22 cellular contexts compared by ENCODE assay signal in the genomic region with DNA sequence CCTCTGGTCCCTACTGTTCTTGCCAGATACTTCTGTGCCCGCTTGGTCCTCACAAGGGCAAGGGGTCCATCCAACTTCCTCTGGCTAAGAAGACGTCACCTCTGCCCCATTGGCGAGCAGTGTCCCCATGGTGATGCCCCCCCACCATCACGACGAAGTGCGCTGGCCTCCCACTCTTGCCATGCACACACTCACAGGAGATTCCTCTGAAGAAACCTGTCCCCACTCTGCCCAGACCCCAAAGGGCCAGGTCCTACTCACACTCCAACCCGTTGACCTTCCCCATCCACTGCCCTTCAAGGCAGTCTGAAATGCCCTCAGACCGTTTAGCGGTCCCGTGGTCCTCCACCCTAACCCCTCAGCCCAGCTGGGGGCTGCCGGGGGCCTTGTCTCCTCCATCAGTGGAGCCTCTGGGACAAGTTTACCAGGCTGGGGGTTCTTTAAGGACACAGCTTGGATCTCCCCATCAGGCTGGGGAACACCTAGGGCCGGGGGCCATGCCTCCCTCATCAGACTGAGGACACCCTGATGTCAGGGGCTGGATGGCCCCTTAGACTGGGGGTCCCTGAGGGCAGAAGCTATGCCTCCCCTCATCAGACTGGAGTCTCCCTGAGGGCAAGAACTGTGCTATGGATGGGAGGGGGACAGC. TPM values are rescaled to one million over a fixed set of nuclear protein-coding genes. Genes with fewer than 3 reads are reported as not detected.
DNase-seq lines count a peak whose midpoint lies in the region; ATAC-seq, FAIRE-seq and TF ChIP-seq lines count a peak whose summit lies in the region.
"Had no signal": no experiment of that assay in that cellular context is flagged by ENCODE, and none has a peak within 500 bp of the region (broad histone marks: within the 10 kb centered on the region; RNA-seq: fewer than 3 reads in every experiment).

No MANE protein-coding gene starts in this region.

- H3K27ac ChIP-seq in RWPE1: peak overlapping the region; percentile 14; the same call in 1 of the 2 replicates
- no peak overlapping the region for H3K27ac ChIP-seq in K562 (ENCODE audit: extremely low read depth, low read depth, low read length)
- peak overlapping the region; percentile 95 to 100 for H3K27ac ChIP-seq in thoracic aorta
- H3K27ac ChIP-seq: BLaER1, GM23248, Peyer's patch had no signal

- H3K27me3 ChIP-seq in K562 (ENCODE audit: control insufficient read depth in 2 of 2, insufficient read depth in 2 of 2, low read length in 2 of 2): no peaks in the 10 kb centered on the region
- H3K27me3 ChIP-seq in thoracic aorta (replicated peaks; ENCODE audit: insufficient read depth): no peaks in the 10 kb centered on the region

- H3K4me1 Mint-ChIP-seq in MCF 10A (ENCODE audit: insufficient read depth, unreplicated experiment): peaks cover 5% of the 10 kb centered on the region

- TF ChIP-seq CTCF in RWPE1 (conservative IDR thresholded peaks at IDR 0.05; ENCODE audit: low read depth): no peak
- no peak for TF ChIP-seq CTCF in K562 (IDR thresholded peaks at IDR 0.05 in 2 of 3, conservative IDR thresholded peaks at IDR 0.05 in 1 of 3; ENCODE audit: insufficient read depth in 2 of 3, low read depth in 1 of 3, low read length in 3 of 3)
- TF ChIP-seq CTCF in thoracic aorta (IDR thresholded peaks at IDR 0.05): no peak
- TF ChIP-seq CTCF in MCF 10A (IDR thresholded peaks at IDR 0.05; ENCODE audit: unreplicated experiment): no peak

- no peak overlapping the region for H3K27ac Mint-ChIP-seq in MCF 10A (ENCODE audit: low read depth, unreplicated experiment)
- H3K27ac Mint-ChIP-seq: CD4-positive, alpha-beta T cell had no signal

- peaks cover 5% of the 10 kb centered on the region for H3K36me3 Mint-ChIP-seq in MCF 10A (ENCODE audit: insufficient read depth, unreplicated experiment)

- WGBS in K562 (ENCODE audit: insufficient coverage, low coverage, missing lambda C conversion rate): 26% methylated on average over 11 of the region's 12 CpGs

- POLR2A ChIA-PET in RWPE1 (lab: Yijun Ruan, JAX; ENCODE audit: low non-redundant PET) (no interaction called here), K562 (lab: Yijun Ruan, JAX) (interaction anchor here (0.6 kb wide), 1 partner anchor 14 kb away, joined by 3 read pairs; no protein-coding TSS in a partner anchor), MCF 10A (lab: Yijun Ruan, JAX) (no interaction called here)

- TF ChIP-seq EP300 in K562 (IDR thresholded peaks at IDR 0.05; ENCODE audit: low read length): no peak

- H3K36me3 ChIP-seq in K562 (ENCODE audit: control insufficient read depth, insufficient read depth, low read length) (no peaks in the 10 kb centered on the region), thoracic aorta (peaks cover 7% of the 10 kb centered on the region)
- H3K36me3 ChIP-seq: BLaER1, HAP-1, Peyer's patch had no signal

- H2AFZ ChIP-seq in K562 (ENCODE audit: low read depth, low read length): no peak overlapping the region
- H2AFZ ChIP-seq: GM23248 had no signal

- no peak overlapping the region for H3K9ac ChIP-seq in K562 (ENCODE audit: insufficient read depth in 1 of 2, low read depth in 2 of 2, low read length in 2 of 2)
- H3K9ac ChIP-seq: BLaER1, GM23248 had no signal

- in situ Hi-C loops in K562 (cut with MboI): no loop called here

- ATAC-seq in K562: no peak
- ATAC-seq in thoracic aorta (ENCODE audit: insufficient number of reproducible peaks, low FRiP score, low read depth): no peak
- ATAC-seq: HepG2 had no signal

- FAIRE-seq in K562 (lab: Jason Lieb, UNC): no peak
- FAIRE-seq: GM12891, HepG2 had no signal

- H3K4me3 Mint-ChIP-seq in MCF 10A (ENCODE audit: unreplicated experiment): no peak overlapping the region
- H3K4me3 Mint-ChIP-seq: CD4-positive, alpha-beta T cell had no signal

- H3K27me3 Mint-ChIP-seq in MCF 10A (ENCODE audit: insufficient read depth, unreplicated experiment): no peaks in the 10 kb centered on the region

- no peaks in the 10 kb centered on the region for H3K79me2 ChIP-seq in K562 (ENCODE audit: control insufficient read depth, insufficient read depth, low read length)

- TF ChIP-seq RAD21 in K562 (CRISPR knock-in tag; conservative IDR thresholded peaks at IDR 0.05 in 1 of 2, IDR thresholded peaks at IDR 0.05 in 1 of 2): no peak

- peaks cover 7% of the 10 kb centered on the region for H4K20me1 ChIP-seq in K562 (replicated peaks; ENCODE audit: control insufficient read depth, insufficient read depth, low read length)

- no peak for DNase-seq in RWPE1 (ENCODE audit: low spot score)
- DNase-seq in K562 (ENCODE audit: extremely low read depth in 1 of 4, low spot score in 3 of 4): no peak
- peak; percentile 85 for DNase-seq in mesenteric fat pad (ENCODE audit: low spot score)
- no peak for DNase-seq in thoracic aorta (ENCODE audit: low spot score)
- no peak for DNase-seq in stimulated activated CD4-positive, alpha-beta T cell treated with anti-CD3 and anti-CD28 coated beads, Interleukin-15, amount 100 ng/mL, for 24 hours
- DNase-seq in MCF 10A (ENCODE audit: unreplicated experiment): no peak
- no peak for DNase-seq in COR-L47 (lab: John Stamatoyannopoulos, UW)
- DNase-seq: CD4-positive, alpha-beta T cell; DMS79 treated with DMSO at 0.1 percent for 48 hours; KG1; NCI-H1105; NCI-H146; NCI-H2029; NCI-H226; Right ventricle myocardium superior had no signal

- no peak overlapping the region for H3K4me2 ChIP-seq in K562 (ENCODE audit: insufficient read depth, low read length)
- H3K4me2 ChIP-seq: BLaER1 had no signal

- no peaks in the 10 kb centered on the region for H3K9me1 ChIP-seq in K562 (ENCODE audit: control insufficient read depth, insufficient read depth, low read length)

- no peak overlapping the region for H3K4me3 ChIP-seq in K562
- no peak overlapping the region for H3K4me3 ChIP-seq in thoracic aorta
- H3K4me3 ChIP-seq: BLaER1, GM23248, HAP-1, Peyer's patch had no signal

- no peaks in the 10 kb centered on the region for H3K9me3 Mint-ChIP-seq in MCF 10A (ENCODE audit: unreplicated experiment)
- H3K9me3 Mint-ChIP-seq: CD4-positive, alpha-beta T cell had no signal

- H3K9me3 ChIP-seq in K562 (replicated peaks; ENCODE audit: control insufficient read depth, insufficient read depth, low read depth, low read length) (no peaks in the 10 kb centered on the region), thoracic aorta (no peaks in the 10 kb centered on the region)
- H3K9me3 ChIP-seq: BLaER1, Caco-2, HAP-1, Peyer's patch had no signal

- intact Hi-C loops in K562 (cut with micrococcal nuclease) (no loop called here), MCF 10A (cut with micrococcal nuclease) (no loop called here)

- CTCF ChIA-PET in RWPE1 (lab: Yijun Ruan, JAX): interaction anchor here (1.1 kb wide), 1 partner anchor 113 kb away, joined by 3 read pairs; no protein-coding TSS in a partner anchor
- CTCF ChIA-PET in K562 (lab: Yijun Ruan, JAX; ENCODE audit: low intra/inter-chr PET ratio): no interaction called here
- CTCF ChIA-PET in MCF 10A (lab: Yijun Ruan, JAX): no interaction called here

- no TSS peak for BruUV-seq in K562 (replicated peaks; lab: Mats Ljungman, UMichigan)
- no TSS peak for BruUV-seq in MCF 10A (replicated peaks; lab: Mats Ljungman, UMichigan)

- no peak for TF ChIP-seq POLR2A in K562 (conservative IDR thresholded peaks at IDR 0.05)

- H3K4me1 ChIP-seq in K562 (replicated peaks in 1 of 2; ENCODE audit: control insufficient read depth in 2 of 2, insufficient read depth in 2 of 2, low read length in 2 of 2) (peaks cover 7 to 32% of the 10 kb centered on the region in 2 experiments; a peak in 4 of 5 replicates), thoracic aorta (ENCODE audit: control insufficient read depth in 1 of 2, low read depth in 2 of 2) (peaks cover 26 to 81% of the 10 kb centered on the region in 2 donors)
- H3K4me1 ChIP-seq: HAP-1 had no signal

TF ChIP-seq in K562, 482 proteins besides CTCF, POLR2A, EP300 and RAD21:
- TF ChIP-seq ZNF165 (CRISPR knock-in tag; IDR thresholded peaks at IDR 0.05; ENCODE audit: borderline replicate concordance) (no peak), CEBPG (CRISPR knock-in tag; IDR thresholded peaks at IDR 0.05) (no peak), CEBPG (tag; conservative IDR thresholded peaks at IDR 0.05 in 1 of 2, IDR thresholded peaks at IDR 0.05 in 1 of 2) (no peak), FOXA3 (CRISPR knock-in tag; conservative IDR thresholded peaks at IDR 0.05 in 1 of 2, IDR thresholded peaks at IDR 0.05 in 1 of 2) (no peak), ZNF316 (IDR thresholded peaks at IDR 0.05) (0 out of 2 replicates have a peak, but pooled peaks have one; percentile 26), ZNF3 (CRISPR knock-in tag; IDR thresholded peaks at IDR 0.05) (no peak)

RNA-seq across cellular contexts. Expression of a gene that starts 6.5 kb away (rescaled TPM):
- total RNA-seq in K562 (2011; cell fraction: chromatin; rRNA removed; ENCODE audit: low replicate concordance): 0.32 and 0.37 TPM in 2 replicates
- total RNA-seq in K562 (2011; cell fraction: nucleolus; rRNA removed): 0.53 and 0.67 TPM in 2 replicates
- 0.23 and 0.37 TPM in 2 replicates for total RNA-seq in K562 (2011; cell fraction: nucleoplasm; rRNA removed)
- total RNA-seq in K562 (2014; rRNA removed) (0.05 and 0.16 TPM in 2 replicates), K562 (2014; rRNA removed; fragmentation: Illumina TruSeq; extraction: Trizol) (0.07 and 0.10 TPM in 2 replicates), K562 (2015; rRNA removed; fragmentation: Illumina TruSeq; extraction: Trizol) (0.04 and 0.08 TPM in 2 replicates), K562 (2021) (0.13 and 0.27 TPM in 2 replicates), mesenteric fat pad (3.8 TPM), thoracic aorta (100 to 1,000 TPM in 1 of 2 donors, 10 to 100 TPM in 1; 61.7 to 131 TPM), MCF 10A (2022) (not detected in 2 replicates)
- polyA plus RNA-seq in K562 (2011; rRNA removed) (0.06 and 0.14 TPM in 2 replicates), K562 (2014; fragmentation: Illumina TruSeq; extraction: Trizol) (0.17 and 0.18 TPM in 2 replicates), K562 (2014; fragmentation: Nextera tagmentation; extraction: Ambion mirVana) (not detected), K562 (2014; rRNA removed) (0.05 and 0.08 TPM in 2 replicates)
- 0.15 and 0.42 TPM in 2 replicates for polyA plus RNA-seq in K562 (2011; cell fraction: cytosol; rRNA removed)
- polyA plus RNA-seq in K562 (2011; cell fraction: nucleus; rRNA removed): 0.07 and 0.20 TPM in 2 replicates
- polyA plus RNA-seq in K562 (2012): 0.09 and 0.12 TPM in 2 replicates
- 0.27 and 0.32 TPM in 2 replicates for polyA minus RNA-seq in K562 (2011; rRNA and poly(A)+ RNA removed)
- not detected in 2 replicates for polyA minus RNA-seq in K562 (2011; cell fraction: cytosol; rRNA and poly(A)+ RNA removed)
- 0.27 and 0.33 TPM in 2 replicates for polyA minus RNA-seq in K562 (2011; cell fraction: nucleus; rRNA and poly(A)+ RNA removed)
- total RNA-seq: CD4-positive, alpha-beta T cell had no signal

Comparison
In these comparisons a context has a peak if more than half of its experiments do, and no peak if none do; other contexts are left out.
1. RNA of a gene that starts 6.5 kb away (total RNA-seq): 61.7 to 131 TPM in thoracic aorta; 3.8 TPM in mesenteric fat pad (single experiment), 0.04 to 0.67 TPM in K562 and not detected in MCF 10A; every median in the first group is over 10 times any median in the second.